ENCODE assay signal across 7 cellular contexts in the genomic region with DNA sequence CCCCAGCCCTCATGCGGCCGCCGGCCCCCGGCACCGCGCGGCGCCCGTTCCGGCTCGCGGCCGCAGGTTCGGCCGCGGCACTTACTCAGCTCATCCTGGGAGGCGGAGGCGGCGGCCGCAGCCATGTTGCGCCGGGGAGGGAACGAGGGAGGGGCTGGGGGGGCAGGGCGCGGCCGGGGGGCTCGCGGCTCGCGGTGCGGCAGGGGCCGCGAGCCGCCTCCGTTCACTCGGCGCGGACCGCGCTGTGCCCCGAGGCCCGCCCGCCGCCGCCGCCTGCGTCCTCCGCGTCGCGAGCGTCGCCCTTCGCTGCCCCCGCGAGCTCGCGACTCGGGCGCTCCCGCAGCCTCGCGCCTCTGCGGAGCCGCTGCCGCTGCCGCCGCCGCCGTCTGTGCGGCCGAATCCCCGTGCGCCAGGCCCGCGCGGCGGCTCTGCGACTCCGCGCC. TPM values are rescaled to one million over a fixed set of nuclear protein-coding genes. Genes with fewer than 3 reads are reported as not detected.
DNase-seq lines count a peak whose midpoint lies in the region; ATAC-seq and TF ChIP-seq lines count a peak whose summit lies in the region.

No MANE protein-coding gene starts in this region.

- TF ChIP-seq POLR2A in esophagus squamous epithelium (IDR thresholded peaks at IDR 0.05): no peak

- H3K79me2 ChIP-seq in KMS-11 (ENCODE audit: insufficient read depth, low read depth): peaks cover 51% of the 10 kb centered on the region

- in situ Hi-C loops in GM13977 (cut with MboI; ENCODE audit: low pct_unique_long_range_greater_than_20kb, low sequenced_read_pairs, unreplicated experiment): no loop called here

- H3K27me3 ChIP-seq in KMS-11 (ENCODE audit: insufficient read depth, low read depth): no peaks in the 10 kb centered on the region
- peaks cover 0 to 5% (median 0%) of the 10 kb centered on the region in 4 donors for H3K27me3 ChIP-seq in esophagus squamous epithelium
- H3K27me3 ChIP-seq in aorta (ENCODE audit: control insufficient read depth in 1 of 2, insufficient read depth in 2 of 2, low read length in 1 of 2): no peaks in the 10 kb centered on the region

- no peak overlapping the region for H3K4me3 ChIP-seq in KMS-11 (IDR thresholded peaks at IDR 0.05; ENCODE audit: insufficient read depth, low read depth, low read length)
- H3K4me3 ChIP-seq in esophagus squamous epithelium: peak overlapping the region; percentile 65 to 91 (median 82)
- peak overlapping the region; percentile 82 to 98 for H3K4me3 ChIP-seq in aorta (ENCODE audit: low read length in 2 of 2)

- H4K20me1 ChIP-seq in KMS-11 (ENCODE audit: insufficient read depth): 0 out of 2 replicates have a peak, but pooled peaks cover 4% of the 10 kb centered on the region

- DNase-seq in GM13977 (ENCODE audit: low spot score): peak; percentile 84
- DNase-seq in activated CD8-positive, alpha-beta memory T cell treated with anti-CD3 and anti-CD28 coated beads for 48 hours (ENCODE audit: low read depth in 2 of 3, low spot score in 2 of 3): peak in 2 of 3 experiments; percentile 10 to 33
- peak; percentile 31 for DNase-seq in esophagus squamous epithelium (lab: John Stamatoyannopoulos, UW)
- DNase-seq in pons (ENCODE audit: low spot score): peak; percentile 15
- DNase-seq in aorta: peak in 1 of 2 donors; percentile 82

- no peak overlapping the region for H3K4me2 ChIP-seq in KMS-11

- H3K36me3 ChIP-seq in KMS-11 (ENCODE audit: insufficient read depth) (no peaks in the 10 kb centered on the region), esophagus squamous epithelium (no peaks in the 10 kb centered on the region), aorta (ENCODE audit: control insufficient read depth in 1 of 2, insufficient read depth in 2 of 2, low read length in 1 of 2) (no peaks in the 10 kb centered on the region)

- intact Hi-C loops in esophagus squamous epithelium (cut with DNase I) (no loop called here), aorta (cut with DNase I) (no loop called here)

- peak overlapping the region; percentile 97; the same call in 1 of the 2 replicates for H3K9ac ChIP-seq in KMS-11

- peaks cover 31% of the 10 kb centered on the region for H3K4me1 ChIP-seq in KMS-11 (ENCODE audit: low read depth, poor library complexity, severe bottlenecking)
- H3K4me1 ChIP-seq in esophagus squamous epithelium: peaks cover 12 to 40% (median 14%) of the 10 kb centered on the region in 3 donors
- no peaks in the 10 kb centered on the region for H3K4me1 ChIP-seq in aorta (ENCODE audit: control insufficient read depth in 1 of 2, insufficient read depth in 2 of 2, low read length in 2 of 2)

- ATAC-seq in GM21619 (IDR thresholded peaks at IDR 0.05; ENCODE audit: unreplicated experiment) (peak; percentile 29), aorta (ENCODE audit: low FRiP score) (no peak)

- peak overlapping the region; percentile 98 for H3K27ac ChIP-seq in KMS-11
- H3K27ac ChIP-seq in esophagus squamous epithelium: peak overlapping the region; percentile 94 to 99 (median 96)
- peak overlapping the region; percentile 89 to 96 for H3K27ac ChIP-seq in aorta (ENCODE audit: low read depth in 1 of 2, low read length in 2 of 2)

- no peak for TF ChIP-seq CTCF in GM13977 (IDR thresholded peaks at IDR 0.05; ENCODE audit: extremely low read depth, insufficient read depth, missing control alignments)
- TF ChIP-seq CTCF in KMS-11 (conservative IDR thresholded peaks at IDR 0.05; ENCODE audit: low read depth, low read length): no peak
- TF ChIP-seq CTCF in esophagus squamous epithelium (IDR thresholded peaks at IDR 0.05): no peak

- no peaks in the 10 kb centered on the region for H3K9me3 ChIP-seq in esophagus squamous epithelium
- H3K9me3 ChIP-seq in aorta (ENCODE audit: control insufficient read depth, low read length): no peaks in the 10 kb centered on the region

- WGBS in esophagus squamous epithelium, 2 donors: 1% methylated on average over 36 of the region's 81 CpGs; no CpG with 5 or more reads in 1 of the 2 donors
- 0% methylated on average over 9 to 81 of the region's 81 CpGs for WGBS in aorta, 2 donors

- no peak overlapping the region for H2AFZ ChIP-seq in KMS-11 (ENCODE audit: low read depth)

RNA-seq across cellular contexts. Expression of a gene that starts 0.7 kb away (rescaled TPM):
- total RNA-seq in esophagus squamous epithelium (10 to 100 TPM; 35.6 to 76.9 (median 47.4) TPM), aorta (10 to 100 TPM; 74.6 to 94.3 TPM)
- 10 to 100 TPM; 11.0 to 28.9 TPM for polyA plus RNA-seq in aorta

RNA-seq across cellular contexts. Expression of a gene that starts 41.5 kb away (rescaled TPM):
- total RNA-seq in esophagus squamous epithelium (1 to 10 TPM in 2 of 4 donors, under 1 TPM in 2; 0.23 to 6.5 (median 1.00) TPM), aorta (10 to 100 TPM; 14.6 to 21.8 TPM)
- polyA plus RNA-seq in aorta: 1 to 10 TPM in 1 of 2 donors, not detected in 1; 1.2 TPM
